ENCODE assay signal across 1 cellular context in genomic region chr1:174165471-174166137, GRCh38.
A peak's percentile ranks its signal among the peaks of the same experiment; 100 is the strongest.
TF ChIP-seq lines count a peak whose summit lies in the region.

No MANE protein-coding gene starts in this region.

TF ChIP-seq in K562, 482 proteins besides CTCF, POLR2A, EP300 and RAD21 (continued from another document):
- TF ChIP-seq ZBTB49 (CRISPR knock-in tag; IDR thresholded peaks at IDR 0.05; ENCODE audit: borderline replicate concordance) (no peak), IRF1 (CRISPR knock-in tag; IDR thresholded peaks at IDR 0.05; ENCODE audit: borderline replicate concordance) (no peak), ESRRB (CRISPR knock-in tag; IDR thresholded peaks at IDR 0.05; ENCODE audit: borderline replicate concordance) (no peak), ZNF274 (IDR thresholded peaks at IDR 0.05; ENCODE audit: borderline replicate concordance, low read depth, low read length) (no peak), HBP1 (CRISPR knock-in tag; IDR thresholded peaks at IDR 0.05) (no peak), ZNF165 (CRISPR knock-in tag; IDR thresholded peaks at IDR 0.05; ENCODE audit: borderline replicate concordance) (no peak), ZNF224 (CRISPR knock-in tag; IDR thresholded peaks at IDR 0.05) (no peak), ETV1 (tag; conservative IDR thresholded peaks at IDR 0.05; ENCODE audit: low read depth) (no peak), FOXO4 (CRISPR knock-in tag; IDR thresholded peaks at IDR 0.05) (no peak), MYC (IDR thresholded peaks at IDR 0.05; ENCODE audit: low read depth, low read length) (no peak), MYC (CRISPR knock-in tag; IDR thresholded peaks at IDR 0.05; ENCODE audit: borderline replicate concordance, low read depth) (no peak), ZBTB33 (CRISPR knock-in tag; IDR thresholded peaks at IDR 0.05) (no peak), USF1 (CRISPR knock-in tag; IDR thresholded peaks at IDR 0.05) (no peak), WHSC1 (IDR thresholded peaks at IDR 0.05; ENCODE audit: low read length) (no peak), ZNF717 (CRISPR knock-in tag; IDR thresholded peaks at IDR 0.05) (no peak), FOS (IDR thresholded peaks at IDR 0.05; ENCODE audit: extremely low read depth, insufficient read length) (no peak), TRIM24 (IDR thresholded peaks at IDR 0.05) (no peak), ZNF395 (CRISPR knock-in tag; IDR thresholded peaks at IDR 0.05) (no peak), EP400 (IDR thresholded peaks at IDR 0.05) (peak; percentile 33; the same call in 1 of the 2 replicates), MLLT1 (IDR thresholded peaks at IDR 0.05) (0 out of 4 replicates have a peak, but pooled peaks of 1 of the 2 experiments have one; percentile 19), HDAC3 (IDR thresholded peaks at IDR 0.05; ENCODE audit: borderline replicate concordance, partially characterized antibody) (peak; percentile 29), OTX1 (CRISPR knock-in tag; IDR thresholded peaks at IDR 0.05) (no peak), ZNF140 (CRISPR knock-in tag; IDR thresholded peaks at IDR 0.05) (no peak), ZNF24 (IDR thresholded peaks at IDR 0.05) (no peak), ZFX (CRISPR knock-in tag; IDR thresholded peaks at IDR 0.05) (peak; percentile 33; the same call in 1 of the 2 replicates), SRSF3 (IDR thresholded peaks at IDR 0.05; ENCODE audit: insufficient read depth, low read length) (no peak), ZNF507 (tag; conservative IDR thresholded peaks at IDR 0.05) (no peak), ZNF512 (tag; IDR thresholded peaks at IDR 0.05) (no peak), ZNF121 (CRISPR knock-in tag; conservative IDR thresholded peaks at IDR 0.05) (no peak), SNIP1 (IDR thresholded peaks at IDR 0.05; ENCODE audit: low read depth) (no peak), BCOR (IDR thresholded peaks at IDR 0.05) (no peak), ZNF184 (CRISPR knock-in tag; IDR thresholded peaks at IDR 0.05) (no peak), BHLHE40 (IDR thresholded peaks at IDR 0.05; ENCODE audit: low read length) (no peak), MEIS2 (IDR thresholded peaks at IDR 0.05; ENCODE audit: partially characterized antibody) (no peak)
